In genomic region chrX:136292656-136293055, GRCh38 we compare ENCODE assay signal across 29 cellular contexts. TPM values are rescaled to one million over a fixed set of nuclear protein-coding genes. Genes with fewer than 3 reads are reported as not detected.
A peak's percentile ranks its signal among the peaks of the same experiment; 100 is the strongest.
DNase-seq lines count a peak whose midpoint lies in the region; FAIRE-seq and TF ChIP-seq lines count a peak whose summit lies in the region.
"Had no signal": no experiment of that assay in that cellular context is flagged by ENCODE, and none has a peak within 500 bp of the region (broad histone marks: within the 10 kb centered on the region; RNA-seq: fewer than 3 reads in every experiment).

No MANE protein-coding gene starts in this region.

- no peaks in the 10 kb centered on the region for H3K36me3 Mint-ChIP-seq in MCF 10A (ENCODE audit: insufficient read depth, unreplicated experiment)
- H3K36me3 Mint-ChIP-seq: CD14-positive monocyte; CD4-positive, alpha-beta memory T cell; CD4-positive, CD25-positive, alpha-beta regulatory T cell; CD8-positive, alpha-beta memory T cell had no signal

- BruUV-seq in MCF 10A (replicated peaks; lab: Mats Ljungman, UMichigan) (no TSS peak), mammary epithelial cell (replicated peaks; lab: Mats Ljungman, UMichigan) (no TSS peak)

- no peak for FAIRE-seq in RCC 7860 (lab: Jason Lieb, UNC)
- FAIRE-seq: G401.6, GM12891, GM19239 had no signal

- peaks cover 0 to 45% of the 10 kb centered on the region in 2 donors for H3K27me3 ChIP-seq in breast epithelium
- no peaks in the 10 kb centered on the region for H3K27me3 ChIP-seq in mammary epithelial cell (ENCODE audit: insufficient read depth, low read length)
- H3K27me3 ChIP-seq in HAP-1 (ENCODE audit: low read depth), result 0 out of 2 replicates have a peak, but pooled peaks cover 3% of the 10 kb centered on the region
- H3K27me3 ChIP-seq: BE2C had no signal

- no peak overlapping the region for H2AFZ ChIP-seq in mammary epithelial cell (ENCODE audit: low read depth, low read length)

- no peak overlapping the region for H3K27ac Mint-ChIP-seq in MCF 10A (ENCODE audit: low read depth, unreplicated experiment)
- H3K27ac Mint-ChIP-seq: CD14-positive monocyte; CD4-positive, alpha-beta memory T cell; CD4-positive, CD25-positive, alpha-beta regulatory T cell; CD8-positive, alpha-beta memory T cell had no signal

- H3K4me2 ChIP-seq in mammary epithelial cell (ENCODE audit: insufficient read depth, low read depth, low read length), result no peak overlapping the region
- H3K4me2 ChIP-seq: BLaER1 had no signal

- TF ChIP-seq CTCF in MCF 10A (IDR thresholded peaks at IDR 0.05; ENCODE audit: unreplicated experiment) (no peak), breast epithelium (IDR thresholded peaks at IDR 0.05) (no peak), mammary epithelial cell (conservative IDR thresholded peaks at IDR 0.05 in 1 of 2, IDR thresholded peaks at IDR 0.05 in 1 of 2; ENCODE audit: extremely low read depth in 1 of 2, insufficient read depth in 1 of 2, low read depth in 1 of 2, low read length in 2 of 2) (no peak), epithelial cell of esophagus (IDR thresholded peaks at IDR 0.05; ENCODE audit: insufficient read depth, low read depth, low read length, missing control alignments) (no peak)

- H3K4me3 ChIP-seq in breast epithelium (no peak overlapping the region), mammary epithelial cell (replicated peaks in 1 of 3; ENCODE audit: insufficient read depth in 1 of 3, low read depth in 2 of 3, low read length in 3 of 3) (no peak overlapping the region), epithelial cell of esophagus (ENCODE audit: low read length) (no peak overlapping the region), HAP-1 (no peak overlapping the region)
- H3K4me3 ChIP-seq: BLaER1 had no signal

- H3K4me1 Mint-ChIP-seq in MCF 10A (ENCODE audit: insufficient read depth, unreplicated experiment), result no peaks in the 10 kb centered on the region
- H3K4me1 Mint-ChIP-seq: CD14-positive monocyte; CD4-positive, alpha-beta memory T cell; CD4-positive, CD25-positive, alpha-beta regulatory T cell; CD8-positive, alpha-beta memory T cell had no signal

- H3K4me1 ChIP-seq in breast epithelium (no peaks in the 10 kb centered on the region), mammary epithelial cell (ENCODE audit: insufficient read depth, low read length) (peaks cover 3% of the 10 kb centered on the region), HAP-1 (no peaks in the 10 kb centered on the region)
- H3K4me1 ChIP-seq: BE2C, BLaER1 had no signal

- no peak overlapping the region for H3K27ac ChIP-seq in breast epithelium
- H3K27ac ChIP-seq in mammary epithelial cell (ENCODE audit: insufficient read depth, low read depth, low read length), result no peak overlapping the region
- H3K27ac ChIP-seq: 22Rv1, BLaER1 had no signal

- 24% methylated on average over 2 of the region's 2 CpGs for WGBS in mammary epithelial cell (ENCODE audit: low coverage, missing lambda C conversion rate)

- intact Hi-C loops in MCF 10A (cut with micrococcal nuclease), result no loop called here
- intact Hi-C loops in breast epithelium (cut with DNase I; ENCODE audit: low total_unique reads), result no loop called here
- intact Hi-C loops in mammary epithelial cell (cut with micrococcal nuclease), result no loop called here

- no peaks in the 10 kb centered on the region for H3K79me2 ChIP-seq in mammary epithelial cell (ENCODE audit: insufficient read depth, low read length)

- DNase-seq in MCF 10A (ENCODE audit: unreplicated experiment), result peak; percentile 36
- no peak for DNase-seq in breast epithelium (ENCODE audit: low spot score in 2 of 2)
- peak; percentile 25 for DNase-seq in mammary epithelial cell
- peak; percentile 52 for DNase-seq in epithelial cell of esophagus (ENCODE audit: low read depth)
- DNase-seq in HAP-1 (ENCODE audit: low spot score in 2 of 2), result no peak
- DNase-seq in RCC 7860 (ENCODE audit: low spot score), result no peak
- DNase-seq: ACHN; BE2C; C1 segment of cervical spinal cord; CD4-positive, alpha-beta memory T cell; CD4-positive, CD25-positive, alpha-beta regulatory T cell; CD8-positive, alpha-beta memory T cell; COR-L47; DMS 273 treated with DMSO at 0.1 percent for 48 hours; DMS153; DMS53; DMS79; DND-41; GF-D8 had no signal

- no peaks in the 10 kb centered on the region for H3K9me3 Mint-ChIP-seq in MCF 10A (ENCODE audit: unreplicated experiment)
- H3K9me3 Mint-ChIP-seq: CD8-positive, alpha-beta memory T cell had no signal

- no peak for TF ChIP-seq POLR2A in breast epithelium (IDR thresholded peaks at IDR 0.05)

- dilution Hi-C loops in mammary epithelial cell (cut with HindIII; ENCODE audit: low sequenced_read_pairs), result no loop called here

- H3K4me3 Mint-ChIP-seq in MCF 10A (ENCODE audit: unreplicated experiment), result no peak overlapping the region
- H3K4me3 Mint-ChIP-seq: CD14-positive monocyte; CD4-positive, alpha-beta memory T cell; CD4-positive, CD25-positive, alpha-beta regulatory T cell; CD8-positive, alpha-beta memory T cell had no signal

- H4K20me1 ChIP-seq in mammary epithelial cell (ENCODE audit: insufficient read depth, low read length), result no peaks in the 10 kb centered on the region
- H4K20me1 ChIP-seq: BLaER1 had no signal

- no peaks in the 10 kb centered on the region for H3K36me3 ChIP-seq in breast epithelium
- H3K36me3 ChIP-seq in mammary epithelial cell (ENCODE audit: insufficient read depth, low read length), result no peaks in the 10 kb centered on the region
- H3K36me3 ChIP-seq in HAP-1 (replicated peaks), result no peaks in the 10 kb centered on the region
- H3K36me3 ChIP-seq: BE2C, BLaER1 had no signal

- H3K9me3 ChIP-seq in breast epithelium (no peaks in the 10 kb centered on the region), mammary epithelial cell (replicated peaks; ENCODE audit: insufficient read depth, low read length) (no peaks in the 10 kb centered on the region), HAP-1 (no peaks in the 10 kb centered on the region)
- H3K9me3 ChIP-seq: BE2C, BLaER1 had no signal

- CTCF ChIA-PET in MCF 10A (lab: Yijun Ruan, JAX) (interaction anchor here (0.6 kb wide), 1 partner anchor 287 kb away, joined by 3 read pairs; no protein-coding TSS in a partner anchor), mammary epithelial cell (lab: Charles Lee; ENCODE audit: low non-redundant PET) (no interaction called here)

- in situ Hi-C loops in mammary epithelial cell (cut with MboI; ENCODE audit: low sequenced_read_pairs in 2 of 2), result no loop called here
- in situ Hi-C loops in HAP-1 (cut with MboI; ENCODE audit: low sequenced_read_pairs), result no loop called here

- no peak overlapping the region for H3K9ac ChIP-seq in mammary epithelial cell (ENCODE audit: insufficient read depth, low read length)
- H3K9ac ChIP-seq: BLaER1 had no signal

- peaks cover 38% of the 10 kb centered on the region for H3K27me3 Mint-ChIP-seq in MCF 10A (ENCODE audit: insufficient read depth, unreplicated experiment)

- POLR2A ChIA-PET in MCF 10A (lab: Yijun Ruan, JAX), result no interaction called here

RNA-seq across cellular contexts. Expression of gene ADGRG4, which starts 8.1 kb away (rescaled TPM):
- total RNA-seq in MCF 10A (2022), result not detected in 2 replicates
- under 1 TPM; under 0.01 to 0.16 (median under 0.01) TPM for total RNA-seq in breast epithelium
- total RNA-seq in mammary epithelial cell, result under 1 TPM in 1 of 2 donors, not detected in 1; under 0.01 TPM
- polyA plus RNA-seq in mammary epithelial cell, result not detected
- polyA minus RNA-seq in mammary epithelial cell, result not detected
- total RNA-seq: A172; A673; CD4-positive, alpha-beta memory T cell; CD4-positive, CD25-positive, alpha-beta regulatory T cell; CD8-positive, alpha-beta memory T cell; Daoy had no signal
- polyA plus RNA-seq: AG04450; CD14-positive monocyte; CD4-positive, alpha-beta memory T cell; CD4-positive, CD25-positive, alpha-beta regulatory T cell; CD8-positive, alpha-beta memory T cell had no signal

RNA-seq across cellular contexts. Expression of gene MAP7D3, which starts 41.5 kb away (rescaled TPM):
- total RNA-seq in MCF 10A (2022) (18.0 and 21.1 TPM in 2 replicates), breast epithelium (10 to 100 TPM; 10.5 to 48.5 (median 19.3) TPM), mammary epithelial cell (10 to 100 TPM; 11.7 to 14.6 TPM)
- 8.1 TPM for polyA plus RNA-seq in mammary epithelial cell
- 20.9 TPM for polyA minus RNA-seq in mammary epithelial cell

Comparison
In these comparisons a context has a peak if more than half of its experiments do, and no peak if none do; other contexts are left out.
1. DNase-seq: peak in MCF 10A (single experiment), mammary epithelial cell (single experiment) and epithelial cell of esophagus (single experiment); none in breast epithelium (0 of 2), HAP-1 (0 of 2) and RCC 7860 (single experiment).